29 cellular contexts compared by ENCODE assay signal in the genomic region with DNA sequence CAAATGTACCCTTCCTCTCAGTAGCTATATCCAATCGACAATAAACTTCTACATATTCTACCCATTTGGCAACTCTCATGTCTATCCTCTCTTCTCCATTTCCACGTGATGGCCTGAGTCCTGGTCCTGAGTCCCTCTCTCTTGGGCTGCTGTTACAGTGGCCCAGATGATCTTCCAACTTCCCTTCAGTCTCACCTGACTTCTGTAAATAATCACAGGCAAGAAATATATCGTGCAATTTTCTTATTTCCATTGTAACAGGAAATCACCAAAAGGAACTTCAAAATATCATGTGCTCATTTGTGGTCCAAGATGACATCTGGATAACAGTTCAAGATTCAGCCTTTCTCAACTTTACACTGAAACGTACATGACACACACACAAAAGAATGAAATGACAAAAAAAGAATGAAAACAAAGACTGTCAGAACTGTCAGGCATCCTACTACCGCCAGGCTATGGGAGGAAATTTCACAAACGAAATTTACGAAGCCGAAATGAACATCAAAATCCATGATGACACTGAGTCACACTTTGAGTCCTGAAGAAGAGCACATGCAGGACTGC.
"Had no signal": no experiment of that assay in that cellular context is flagged by ENCODE, and none has a peak within 500 bp of the region (broad histone marks: within the 10 kb centered on the region; RNA-seq: fewer than 3 reads in every experiment).

No MANE protein-coding gene starts in this region.

- H3K27ac ChIP-seq: epithelial cell of prostate, neutrophil, pancreas, right lobe of liver, thoracic aorta, tibial nerve, upper lobe of right lung, uterus had no signal

- H3K27ac Mint-ChIP-seq: endodermal cell; immature natural killer cell; memory B cell; mesothelial cell of epicardium; naive B cell; natural killer cell treated with Interleukin-12 subunit alpha and Interleukin-12 subunit beta and Interleukin-15 and Interleukin-18, amount 100 ng/mL, for 72 hours; stimulated activated naive B cell treated with anti-CD40 and anti-IgM and Interleukin-4, amounts not matched to agents 10 μg/mL and 1 μg/mL and 100 μg/mL, for 72 hours; stimulated activated naive CD8-positive, alpha-beta T cell treated with anti-CD3 and anti-CD28 coated beads, Interleukin-15, Interleukin-2, amounts not matched to agents 100 ng/mL and 50 ng/mL, for 24 hours had no signal

- FAIRE-seq: colon, frontal cortex, keratinocyte, pancreas, small intestine had no signal

- H3K4me1 Mint-ChIP-seq: immature natural killer cell; memory B cell; mesothelial cell of epicardium; naive B cell; stimulated activated naive B cell treated with anti-CD40 and anti-IgM and Interleukin-4, amounts not matched to agents 10 μg/mL and 1 μg/mL and 100 μg/mL, for 72 hours had no signal

- H3K4me3 ChIP-seq: lung, mucosa of descending colon, pancreas, right lobe of liver, thoracic aorta, tibial nerve, upper lobe of right lung, uterus had no signal

- H3K4me1 ChIP-seq: pancreas, right lobe of liver, upper lobe of right lung, uterus had no signal

- H3K9me3 Mint-ChIP-seq: endodermal cell; memory B cell; naive B cell; natural killer cell treated with Interleukin-12 subunit alpha and Interleukin-12 subunit beta and Interleukin-15 and Interleukin-18, amount 100 ng/mL, for 72 hours; stimulated activated naive B cell treated with anti-CD40 and anti-IgM and Interleukin-4, amounts not matched to agents 10 μg/mL and 1 μg/mL and 100 μg/mL, for 72 hours had no signal

- H3K4me3 Mint-ChIP-seq: endodermal cell; immature natural killer cell; memory B cell; mesothelial cell of epicardium; naive B cell; natural killer cell treated with Interleukin-12 subunit alpha and Interleukin-12 subunit beta and Interleukin-15 and Interleukin-18, amount 100 ng/mL, for 72 hours; neural crest cell; stimulated activated naive B cell treated with anti-CD40 and anti-IgM and Interleukin-4, amounts not matched to agents 10 μg/mL and 1 μg/mL and 100 μg/mL, for 72 hours; stimulated activated naive CD8-positive, alpha-beta T cell treated with anti-CD3 and anti-CD28 coated beads, Interleukin-15, Interleukin-2, amounts not matched to agents 100 ng/mL and 50 ng/mL, for 24 hours had no signal

- H3K36me3 Mint-ChIP-seq: immature natural killer cell; memory B cell; mesothelial cell of epicardium; naive B cell; natural killer cell treated with Interleukin-12 subunit alpha and Interleukin-12 subunit beta and Interleukin-15 and Interleukin-18, amount 100 ng/mL, for 72 hours; stimulated activated naive B cell treated with anti-CD40 and anti-IgM and Interleukin-4, amounts not matched to agents 10 μg/mL and 1 μg/mL and 100 μg/mL, for 72 hours had no signal

- ATAC-seq: esophagus mucosa; mucosa of descending colon; natural killer cell treated with Interleukin-12 subunit alpha and Interleukin-12 subunit beta and Interleukin-15 and Interleukin-18, amount 100 ng/mL, for 72 hours; pancreas; right lobe of liver; stimulated activated naive B cell treated with anti-CD40 and anti-IgM and Interleukin-4, amounts not matched to agents 10 μg/mL and 1 μg/mL and 100 μg/mL, for 72 hours; upper lobe of right lung had no signal

- H3K9me3 ChIP-seq: mucosa of descending colon, neutrophil, pancreas, right lobe of liver, thoracic aorta, tibial nerve, upper lobe of right lung, uterus had no signal

- H3K27me3 ChIP-seq: neutrophil, pancreas, right lobe of liver, tibial nerve, upper lobe of right lung, uterus had no signal

- DNase-seq: effector CD8-positive, alpha-beta T cell; endodermal cell; hypothalamus; immature natural killer cell; mucosa of descending colon; naive B cell; pancreas; retina; right lobe of liver; small intestine; stimulated activated CD4-positive, alpha-beta T cell treated with anti-CD3 and anti-CD28 coated beads, Interleukin-15, amount 100 ng/mL, for 24 hours; stimulated activated CD4-positive, alpha-beta T cell treated with anti-CD3 and anti-CD28 coated beads, Interleukin-2, amount 100 ng/mL, for 48 hours; stimulated activated naive B cell treated with anti-CD40 and anti-IgM and Interleukin-4, amounts not matched to agents 10 μg/mL and 1 μg/mL and 100 μg/mL, for 72 hours; upper lobe of right lung; uterus had no signal

- H3K36me3 ChIP-seq: neutrophil, pancreas, right lobe of liver, thoracic aorta, tibial nerve, upper lobe of right lung, uterus had no signal
